Comparison of ENCODE assay signal across 8 cellular contexts in genomic region chr13:23466144-23467002, GRCh38. TPM values are rescaled to one million over a fixed set of nuclear protein-coding genes. Genes with fewer than 3 reads are reported as not detected.
A peak's percentile ranks its signal among the peaks of the same experiment; 100 is the strongest.
DNase-seq lines count a peak whose midpoint lies in the region; ATAC-seq, FAIRE-seq and TF ChIP-seq lines count a peak whose summit lies in the region.

No MANE protein-coding gene starts in this region.

- H3K27me3 ChIP-seq in brain microvascular endothelial cell (replicated peaks) (no peaks in the 10 kb centered on the region), iPS-18a (ENCODE audit: control insufficient read depth, insufficient read depth, low read length) (peaks cover 16% of the 10 kb centered on the region), skeletal muscle tissue (ENCODE audit: control insufficient read depth in 3 of 3, insufficient read depth in 3 of 3, low read length in 3 of 3) (no peaks in the 10 kb centered on the region)

- peak; percentile 56; the same call in 1 of the 2 replicates for TF ChIP-seq POLR2A in GM12892 (IDR thresholded peaks at IDR 0.05; ENCODE audit: low read depth, low read length)

- H3K27ac ChIP-seq in brain microvascular endothelial cell (peak overlapping the region; percentile 40), iPS-18a (ENCODE audit: low read length) (no peak overlapping the region), skeletal muscle tissue (ENCODE audit: low read depth, low read length) (peak overlapping the region; percentile 67)

- in situ Hi-C loops in brain microvascular endothelial cell (cut with HindIII; ENCODE audit: low pct_ligation_motif_present, low sequenced_read_pairs): no loop called here

- H3K9ac ChIP-seq in iPS-18a (ENCODE audit: low read length): no peak overlapping the region
- peak overlapping the region; percentile 75 to 92 (median 85) for H3K9ac ChIP-seq in skeletal muscle tissue (ENCODE audit: low read depth in 1 of 3, low read length in 3 of 3)

- FAIRE-seq in GM12892 (lab: Jason Lieb, UNC): peak; percentile 87

- H3K36me3 ChIP-seq in brain microvascular endothelial cell (replicated peaks): no peaks in the 10 kb centered on the region
- no peaks in the 10 kb centered on the region for H3K36me3 ChIP-seq in iPS-18a (ENCODE audit: control insufficient read depth, low read depth, low read length)
- H3K36me3 ChIP-seq in skeletal muscle tissue (ENCODE audit: control insufficient read depth in 3 of 3, insufficient read depth in 3 of 3, low read length in 3 of 3): no peaks in the 10 kb centered on the region

- no peaks in the 10 kb centered on the region for H3K9me3 ChIP-seq in iPS-18a (ENCODE audit: control insufficient read depth, low read depth, low read length)
- no peaks in the 10 kb centered on the region for H3K9me3 ChIP-seq in skeletal muscle tissue (ENCODE audit: control insufficient read depth in 3 of 3, low read length in 3 of 3)

- H3K4me1 ChIP-seq in iPS-18a (ENCODE audit: control insufficient read depth, low read depth, low read length) (peaks cover 18% of the 10 kb centered on the region), skeletal muscle tissue (ENCODE audit: control insufficient read depth in 3 of 3, insufficient read depth in 3 of 3, low read length in 3 of 3) (peaks cover 17 to 26% (median 19%) of the 10 kb centered on the region in 3 donors)

- DNase-seq in GM12892 (ENCODE audit: insufficient read length): peak; percentile 46
- peak; percentile 50 for DNase-seq in NCI-H128 (lab: John Stamatoyannopoulos, UW; ENCODE audit: unreplicated experiment)
- peak; percentile 73 for DNase-seq in UCSD-AML1 (lab: John Stamatoyannopoulos, UW; ENCODE audit: unreplicated experiment)
- peak; percentile 80 for DNase-seq in brain microvascular endothelial cell
- DNase-seq in COLO829 (ENCODE audit: low spot score): no peak

- peak; percentile 72 for TF ChIP-seq CTCF in brain microvascular endothelial cell (IDR thresholded peaks at IDR 0.05; ENCODE audit: low read depth, low read length, missing control alignments)

- H3K4me3 ChIP-seq in brain microvascular endothelial cell (ENCODE audit: low read depth, low read length) (peak overlapping the region; percentile 56), iPS-18a (ENCODE audit: low read length) (peak overlapping the region; percentile 55), skeletal muscle tissue (ENCODE audit: low read length in 3 of 3) (peak overlapping the region; percentile 78 to 90 (median 84))

- peak; percentile 90 for ATAC-seq in HG02642 (IDR thresholded peaks at IDR 0.05; ENCODE audit: poor library complexity, unreplicated experiment)

RNA-seq across cellular contexts. Expression of gene SACS, which starts 32.9 kb away (rescaled TPM):
- 15.5 TPM for polyA plus RNA-seq in GM12892 (2012; ENCODE audit: missing spikeins)
- 102 TPM for total RNA-seq in skeletal muscle tissue
